23 cellular contexts compared by ENCODE assay signal in genomic region chr14:34086358-34086757, GRCh38.
DNase-seq lines count a peak whose midpoint lies in the region; ATAC-seq, FAIRE-seq and TF ChIP-seq lines count a peak whose summit lies in the region.
"Had no signal": no experiment of that assay in that cellular context is flagged by ENCODE, and none has a peak within 500 bp of the region (broad histone marks: within the 10 kb centered on the region; RNA-seq: fewer than 3 reads in every experiment).

No MANE protein-coding gene starts in this region.

- no peaks in the 10 kb centered on the region for H3K36me3 Mint-ChIP-seq in activated CD4-positive, alpha-beta T cell treated with anti-CD3 and anti-CD28 coated beads for 36 hours (ENCODE audit: low read depth)
- H3K36me3 Mint-ChIP-seq in progenitor cell of endocrine pancreas (ENCODE audit: insufficient read depth) (peaks cover 2% of the 10 kb centered on the region), nephron progenitor cell (ENCODE audit: low read depth) (peaks cover 5% of the 10 kb centered on the region)
- no peaks in the 10 kb centered on the region for H3K36me3 Mint-ChIP-seq in stimulated activated naive B cell treated with anti-CD40 and anti-IgM and Interleukin-4, amounts not matched to agents 10 μg/mL and 1 μg/mL and 100 μg/mL, for 72 hours
- H3K36me3 Mint-ChIP-seq: CD14-positive monocyte had no signal

- TF ChIP-seq EP300 in GM12878 (IDR thresholded peaks at IDR 0.05; ENCODE audit: borderline replicate concordance in 1 of 2, control insufficient read depth in 1 of 2, low read depth in 2 of 2, low read length in 2 of 2): no peak

- H3K9me3 ChIP-seq in GM12878 (replicated peaks; ENCODE audit: control insufficient read depth, insufficient read depth, low read length): peaks cover 6% of the 10 kb centered on the region
- H3K9me3 ChIP-seq: BE2C had no signal

- CTCF ChIA-PET in activated CD4-positive, alpha-beta T cell treated with anti-CD3 and anti-CD28 coated beads for 36 hours (lab: Charles Lee): interaction anchor here (0.8 kb wide), 1 partner anchor 24 kb away, joined by 3 read pairs; no protein-coding TSS in a partner anchor
- CTCF ChIA-PET in GM12878 (lab: Yijun Ruan, JAX): interaction anchor here (0.9 to 3.6 kb wide), 2 partner anchors 12 to 240 kb away, joined by 3 to 35 read pairs; no protein-coding TSS in a partner anchor

- POLR2A ChIA-PET in activated CD4-positive, alpha-beta T cell treated with anti-CD3 and anti-CD28 coated beads for 36 hours (lab: Charles Lee): no interaction called here
- POLR2A ChIA-PET in GM12878 (lab: Charles Lee): interaction anchor here (0.6 to 1.9 kb wide), 3 partner anchors 11 to 434 kb away, joined by 3 to 7 read pairs (median 4); no protein-coding TSS in a partner anchor

- no peaks in the 10 kb centered on the region for H3K79me2 ChIP-seq in GM12878 (ENCODE audit: control insufficient read depth, insufficient read depth, low read length)

- WGBS in GM12878 (ENCODE audit: insufficient coverage, insufficient replicate concordance, low lambda C conversion rate, missing lambda C conversion rate): 0% methylated on average over 2 of the region's 2 CpGs

- H3K9me3 Mint-ChIP-seq in activated CD4-positive, alpha-beta T cell treated with anti-CD3 and anti-CD28 coated beads for 36 hours (ENCODE audit: low read depth): no peaks in the 10 kb centered on the region
- H3K9me3 Mint-ChIP-seq in progenitor cell of endocrine pancreas (ENCODE audit: low read depth) (peaks cover 8% of the 10 kb centered on the region), nephron progenitor cell (peaks cover 10% of the 10 kb centered on the region)
- no peaks in the 10 kb centered on the region for H3K9me3 Mint-ChIP-seq in stimulated activated naive B cell treated with anti-CD40 and anti-IgM and Interleukin-4, amounts not matched to agents 10 μg/mL and 1 μg/mL and 100 μg/mL, for 72 hours
- H3K9me3 Mint-ChIP-seq: CD4-positive, alpha-beta T cell; GM23338; H9 had no signal

- no peaks in the 10 kb centered on the region for H3K27me3 ChIP-seq in GM12878 (replicated peaks in 1 of 2; ENCODE audit: control insufficient read depth in 2 of 2, insufficient read depth in 2 of 2, low read length in 1 of 2)
- H3K27me3 ChIP-seq: BE2C; BLaER1 treated with 17β-estradiol and CSF1 and Interleukin-3, amounts not matched to agents 10 nM and 100 nM had no signal

- TF ChIP-seq CTCF in GM12878 (IDR thresholded peaks at IDR 0.05 in 2 of 3, conservative IDR thresholded peaks at IDR 0.05 in 1 of 3; ENCODE audit: control insufficient read depth in 2 of 3, extremely low read depth in 1 of 3, insufficient read depth in 1 of 3, low read depth in 3 of 3, low read length in 3 of 3) (no peak), progenitor cell of endocrine pancreas (IDR thresholded peaks at IDR 0.05; ENCODE audit: unreplicated experiment) (no peak), nephron progenitor cell (IDR thresholded peaks at IDR 0.05) (no peak)

- no peak overlapping the region for H3K27ac Mint-ChIP-seq in activated CD4-positive, alpha-beta T cell treated with anti-CD3 and anti-CD28 coated beads for 36 hours
- H3K27ac Mint-ChIP-seq in progenitor cell of endocrine pancreas (peak overlapping the region; percentile 38), nephron progenitor cell (no peak overlapping the region)
- no peak overlapping the region for H3K27ac Mint-ChIP-seq in stimulated activated naive B cell treated with anti-CD40 and anti-IgM and Interleukin-4, amounts not matched to agents 10 μg/mL and 1 μg/mL and 100 μg/mL, for 72 hours
- H3K27ac Mint-ChIP-seq: CD4-positive, alpha-beta T cell; GM23338; H9 had no signal

- no peak overlapping the region for H3K9ac ChIP-seq in GM12878 (ENCODE audit: control insufficient read depth, insufficient read depth, low read length)
- H3K9ac ChIP-seq: BLaER1 treated with 17β-estradiol and CSF1 and Interleukin-3, amounts not matched to agents 10 nM and 100 nM had no signal

- no peak overlapping the region for H3K4me3 Mint-ChIP-seq in activated CD4-positive, alpha-beta T cell treated with anti-CD3 and anti-CD28 coated beads for 36 hours
- no peak overlapping the region for H3K4me3 Mint-ChIP-seq in progenitor cell of endocrine pancreas (ENCODE audit: low read depth)
- H3K4me3 Mint-ChIP-seq in stimulated activated naive B cell treated with anti-CD40 and anti-IgM and Interleukin-4, amounts not matched to agents 10 μg/mL and 1 μg/mL and 100 μg/mL, for 72 hours: no peak overlapping the region
- no peak overlapping the region for H3K4me3 Mint-ChIP-seq in nephron progenitor cell
- H3K4me3 Mint-ChIP-seq: CD14-positive monocyte; CD4-positive, alpha-beta T cell; GM23338; H9 had no signal

- SMC1A ChIA-PET in GM12878 (lab: Charles Lee; ENCODE audit: uncharacterized antibody, unreplicated experiment): interaction anchor here (0.7 to 3.2 kb wide), 9 partner anchors 10 to 400 kb away, joined by 3 to 28 read pairs (median 4); no protein-coding TSS in a partner anchor

- TF ChIP-seq POLR2A in GM12878 (IDR thresholded peaks at IDR 0.05; ENCODE audit: low read depth, low read length): no peak

- BruUV-seq in GM12878 (replicated peaks; lab: Mats Ljungman, UMichigan): no TSS peak

- H4K20me1 ChIP-seq in GM12878 (ENCODE audit: control insufficient read depth, insufficient read depth): no peaks in the 10 kb centered on the region
- H4K20me1 ChIP-seq: BLaER1 treated with 17β-estradiol and CSF1 and Interleukin-3, amounts not matched to agents 10 nM and 100 nM had no signal

- in situ Hi-C loops in GM12878 (cut with MboI): no loop called here

- intact Hi-C loops in activated CD4-positive, alpha-beta T cell treated with anti-CD3 and anti-CD28 coated beads for 36 hours (cut with DNase I, micrococcal nuclease): no loop called here
- intact Hi-C loops in GM12878 (cut with micrococcal nuclease; ENCODE audit: unreplicated experiment): loop anchor here (5.0 kb wide), 1 partner anchor 114 kb away; no protein-coding TSS in a partner anchor

- H3K4me2 ChIP-seq in GM12878 (ENCODE audit: control insufficient read depth, insufficient read depth): no peak overlapping the region
- H3K4me2 ChIP-seq: BLaER1 treated with 17β-estradiol and CSF1 and Interleukin-3, amounts not matched to agents 10 nM and 100 nM; GM23338 had no signal

- no peak for FAIRE-seq in GM12878 (lab: Jason Lieb, UNC)
- FAIRE-seq: A204.1, GM19239 had no signal

- no peak overlapping the region for H3K4me3 ChIP-seq in GM12878
- H3K4me3 ChIP-seq: BLaER1 treated with 17β-estradiol and CSF1 and Interleukin-3, amounts not matched to agents 10 nM and 100 nM; GM23338 had no signal

- H3K27ac ChIP-seq in GM12878 (ENCODE audit: control insufficient read depth, insufficient read depth): no peak overlapping the region
- H3K27ac ChIP-seq: BLaER1 treated with 17β-estradiol and CSF1 and Interleukin-3, amounts not matched to agents 10 nM and 100 nM had no signal

- no peaks in the 10 kb centered on the region for H3K27me3 Mint-ChIP-seq in activated CD4-positive, alpha-beta T cell treated with anti-CD3 and anti-CD28 coated beads for 36 hours
- no peaks in the 10 kb centered on the region for H3K27me3 Mint-ChIP-seq in progenitor cell of endocrine pancreas
- H3K27me3 Mint-ChIP-seq in stimulated activated naive B cell treated with anti-CD40 and anti-IgM and Interleukin-4, amounts not matched to agents 10 μg/mL and 1 μg/mL and 100 μg/mL, for 72 hours: peaks cover 4 to 15% of the 10 kb centered on the region in 2 donors
- no peaks in the 10 kb centered on the region for H3K27me3 Mint-ChIP-seq in nephron progenitor cell (ENCODE audit: low read depth, poor library complexity)
- H3K27me3 Mint-ChIP-seq: CD4-positive, alpha-beta T cell had no signal

- H2AFZ ChIP-seq in GM12878 (ENCODE audit: control insufficient read depth, low read depth, low read length): no peak overlapping the region
- H2AFZ ChIP-seq: GM23338 had no signal

- no peak for TF ChIP-seq RAD21 in GM12878 (IDR thresholded peaks at IDR 0.05; ENCODE audit: insufficient read depth, low read depth, low read length)

- H3K4me1 ChIP-seq in GM12878 (ENCODE audit: control insufficient read depth, insufficient read depth, low read length): peaks cover 2% of the 10 kb centered on the region; the same call in 1 of the 2 replicates
- H3K4me1 ChIP-seq: BE2C; BLaER1 treated with 17β-estradiol and CSF1 and Interleukin-3, amounts not matched to agents 10 nM and 100 nM had no signal

- H3K4me1 Mint-ChIP-seq in activated CD4-positive, alpha-beta T cell treated with anti-CD3 and anti-CD28 coated beads for 36 hours: no peaks in the 10 kb centered on the region
- H3K4me1 Mint-ChIP-seq in progenitor cell of endocrine pancreas (ENCODE audit: low read depth) (peaks cover 19% of the 10 kb centered on the region), nephron progenitor cell (peaks cover 27% of the 10 kb centered on the region)
- H3K4me1 Mint-ChIP-seq in stimulated activated naive B cell treated with anti-CD40 and anti-IgM and Interleukin-4, amounts not matched to agents 10 μg/mL and 1 μg/mL and 100 μg/mL, for 72 hours: peaks cover 0 to 5% of the 10 kb centered on the region in 2 donors
- H3K4me1 Mint-ChIP-seq: CD14-positive monocyte had no signal

- RAD21 ChIA-PET in GM12878 (lab: Charles Lee; ENCODE audit: unreplicated experiment): interaction anchor here (0.9 to 2.9 kb wide), 5 partner anchors 11 to 139 kb away, joined by 3 to 13 read pairs (median 4); no protein-coding TSS in a partner anchor

- ATAC-seq in activated CD4-positive, alpha-beta T cell treated with anti-CD3 and anti-CD28 coated beads for 36 hours: peak; percentile 42
- peak; percentile 50 for ATAC-seq in GM12878
- ATAC-seq in stimulated activated naive B cell treated with anti-CD40 and anti-IgM and Interleukin-4, amounts not matched to agents 10 μg/mL and 1 μg/mL and 100 μg/mL, for 72 hours (replicated peaks): peak; percentile 21 to 61
- ATAC-seq: GM23338, HCT116 had no signal

- H3K36me3 ChIP-seq in GM12878 (ENCODE audit: control insufficient read depth in 2 of 2, insufficient read depth in 2 of 2, low read length in 1 of 2): no peaks in the 10 kb centered on the region
- H3K36me3 ChIP-seq: BE2C; BLaER1 treated with 17β-estradiol and CSF1 and Interleukin-3, amounts not matched to agents 10 nM and 100 nM had no signal

- no peak for DNase-seq in activated CD4-positive, alpha-beta T cell treated with anti-CD3 and anti-CD28 coated beads for 36 hours
- DNase-seq in activated CD4-positive, alpha-beta T cell treated with anti-CD3 and anti-CD28 coated beads for 4 hours: no peak
- DNase-seq in GM12878 (ENCODE audit: low read depth, low spot score): no peak
- DNase-seq in progenitor cell of endocrine pancreas (ENCODE audit: low spot score, unreplicated experiment): no peak
- no peak for DNase-seq in stimulated activated naive B cell treated with anti-CD40 and anti-IgM and Interleukin-4, amounts not matched to agents 10 μg/mL and 1 μg/mL and 100 μg/mL, for 72 hours
- DNase-seq in pons (ENCODE audit: low spot score): no peak
- DNase-seq in NCI-H128 (lab: John Stamatoyannopoulos, UW; ENCODE audit: unreplicated experiment): no peak
- no peak for DNase-seq in nephron progenitor cell
- DNase-seq: ACHN; AML-193; BE2C; Calu3; CD4-positive, alpha-beta T cell; COR-L47; DMS53; GF-D8; H9 had no signal

TF ChIP-seq in GM12878, 131 proteins besides CTCF, POLR2A, EP300 and RAD21 (continues in another document):
- TF ChIP-seq EED (IDR thresholded peaks at IDR 0.05; ENCODE audit: low read depth) (no peak), CHD1 (IDR thresholded peaks at IDR 0.05; ENCODE audit: low read depth, low read length) (no peak), ZZZ3 (IDR thresholded peaks at IDR 0.05; ENCODE audit: control insufficient read depth, insufficient read length, low read depth) (no peak)
